In the genomic region with DNA sequence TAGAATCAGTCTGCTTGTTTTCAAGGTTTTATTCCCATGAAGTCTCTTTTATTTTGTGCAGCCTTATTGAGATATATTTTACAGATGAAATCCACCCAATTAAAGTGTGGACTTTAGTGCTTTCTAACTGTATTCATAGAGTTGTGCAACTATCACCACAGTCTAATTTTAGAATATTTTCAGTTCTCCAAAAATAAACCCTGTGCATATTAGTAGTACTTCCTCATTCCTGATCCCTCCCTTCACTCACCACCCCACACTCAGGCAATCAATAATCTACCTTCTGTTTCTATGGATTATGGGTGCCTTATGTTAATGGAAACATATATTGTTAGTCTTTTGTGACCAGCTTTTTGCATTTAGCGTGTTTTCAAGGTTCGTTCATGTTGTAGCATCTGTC, we compare ENCODE assay signal across 9 cellular contexts.
DNase-seq lines count a peak whose midpoint lies in the region; ATAC-seq, FAIRE-seq and TF ChIP-seq lines count a peak whose summit lies in the region.
"Had no signal": no experiment of that assay in that cellular context is flagged by ENCODE, and none has a peak within 500 bp of the region (broad histone marks: within the 10 kb centered on the region; RNA-seq: fewer than 3 reads in every experiment).

No MANE protein-coding gene starts in this region.

- peaks cover 48% of the 10 kb centered on the region for H3K4me1 ChIP-seq in BLaER1

- H3K27ac ChIP-seq in BLaER1, result peak overlapping the region; percentile 71

- peak; percentile 86 for ATAC-seq in GM21447 (IDR thresholded peaks at IDR 0.05; ENCODE audit: unreplicated experiment)
- ATAC-seq in HG03469 (IDR thresholded peaks at IDR 0.05; ENCODE audit: unreplicated experiment), result peak; percentile 91

- peak; percentile 16 for DNase-seq in bronchial epithelial cell (ENCODE audit: low read depth)
- no peak for DNase-seq in iPS-NIHi7 (ENCODE audit: extremely low spot score)
- DNase-seq in hepatic stellate cell (ENCODE audit: low spot score), result no peak
- no peak for DNase-seq in RCC 7860 (ENCODE audit: low spot score)
- no peak for DNase-seq in stimulated activated CD4-positive, alpha-beta T cell treated with anti-CD3 and anti-CD28 coated beads, Interleukin-1b, Interleukin-23, amount 100 ng/mL, for 48 hours
- DNase-seq: CD4-positive, CD25-positive, alpha-beta regulatory T cell had no signal

- peak overlapping the region; percentile 71 for H3K4me2 ChIP-seq in BLaER1

- no peaks in the 10 kb centered on the region for H3K36me3 ChIP-seq in BLaER1
- no peaks in the 10 kb centered on the region for H3K36me3 ChIP-seq in bronchial epithelial cell (ENCODE audit: control insufficient read depth, insufficient read depth, low read length)

- H3K9me3 ChIP-seq in BLaER1, result peaks cover 12% of the 10 kb centered on the region; the same call in 1 of the 2 replicates

- H4K20me1 ChIP-seq in BLaER1, result no peaks in the 10 kb centered on the region

- TF ChIP-seq CTCF in bronchial epithelial cell (IDR thresholded peaks at IDR 0.05; ENCODE audit: insufficient read depth, low read length, severe bottlenecking), result no peak

- H3K4me3 ChIP-seq in BLaER1, result peak overlapping the region; percentile 29; the same call in 1 of the 2 replicates
- no peak overlapping the region for H3K4me3 ChIP-seq in bronchial epithelial cell (ENCODE audit: low read depth, low read length)

- H3K27me3 ChIP-seq in BLaER1, result no peaks in the 10 kb centered on the region
- no peaks in the 10 kb centered on the region for H3K27me3 ChIP-seq in bronchial epithelial cell (ENCODE audit: control insufficient read depth, insufficient read depth, low read length)

- no peak for FAIRE-seq in bronchial epithelial cell (lab: Jason Lieb, UNC)
- no peak for FAIRE-seq in RCC 7860 (lab: Jason Lieb, UNC)

- no peak overlapping the region for H3K9ac ChIP-seq in BLaER1
